Comparison of ENCODE assay signal across 8 cellular contexts in the genomic region with DNA sequence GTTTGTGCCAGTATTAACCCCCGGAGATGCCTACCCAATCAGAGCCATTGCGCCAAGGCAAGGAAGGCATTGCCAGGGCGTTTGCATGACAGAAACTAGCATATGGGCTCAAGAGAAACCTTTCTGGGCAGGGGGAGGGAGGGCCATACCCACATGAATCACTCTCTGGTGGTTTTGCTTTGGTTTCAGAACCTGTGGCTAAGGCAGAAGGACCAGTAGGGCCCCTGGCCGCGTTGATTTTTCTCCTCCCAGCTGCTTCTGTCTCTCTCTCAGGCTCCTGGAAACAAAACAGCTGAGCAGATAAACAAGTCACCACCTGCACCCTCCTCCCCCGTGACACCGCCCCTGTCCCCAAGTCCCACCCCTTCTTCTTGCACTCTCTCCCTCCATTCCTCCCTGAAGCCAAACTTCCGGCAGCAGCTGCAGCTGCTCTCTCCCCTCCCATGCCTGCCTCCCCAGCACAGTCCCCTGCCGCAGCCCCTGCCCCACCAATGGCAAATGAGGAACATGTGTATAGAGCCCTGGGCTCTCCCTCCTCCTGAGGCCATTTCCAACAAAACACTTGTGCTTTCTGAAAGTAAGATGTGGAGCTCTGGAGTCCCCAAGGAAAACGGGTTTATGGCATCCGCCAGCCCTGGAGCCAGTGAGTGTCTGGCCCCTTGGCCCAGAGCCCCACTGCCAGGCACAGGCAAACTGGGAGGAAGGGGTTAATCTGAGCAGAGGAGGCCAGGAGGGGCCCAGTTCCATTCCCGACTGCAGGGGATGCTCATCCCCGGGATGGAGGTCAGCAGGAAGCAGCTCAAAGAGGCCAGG. TPM values are rescaled to one million over a fixed set of nuclear protein-coding genes. Genes with fewer than 3 reads are reported as not detected.
DNase-seq lines count a peak whose midpoint lies in the region; ATAC-seq lines count a peak whose summit lies in the region.

No MANE protein-coding gene starts in this region.

- H3K4me1 ChIP-seq in mucosa of rectum (ENCODE audit: control insufficient read depth in 2 of 2, insufficient read depth in 2 of 2, low read length in 2 of 2) (peaks cover 23 to 30% of the 10 kb centered on the region in 2 donors), stomach smooth muscle (ENCODE audit: control insufficient read depth, insufficient read depth, low read length) (peaks cover 9% of the 10 kb centered on the region)

- H3K4me3 Mint-ChIP-seq in T-helper 17 cell: peak overlapping the region; percentile 62

- peak; percentile 32 for DNase-seq in NK-92 treated with Interleukin-12 subunit alpha and Interleukin-12 subunit beta, amount 100 ng/mL, for 24 hours (lab: John Stamatoyannopoulos, UW)
- DNase-seq in NK-92 (lab: John Stamatoyannopoulos, UW; ENCODE audit: unreplicated experiment) (no peak), NCI-H1436 treated with DMSO at 0.1 percent for 48 hours (lab: John Stamatoyannopoulos, UW) (peak; percentile 60), T-helper 17 cell (no peak)

- no peaks in the 10 kb centered on the region for H3K36me3 ChIP-seq in mucosa of rectum (ENCODE audit: control insufficient read depth in 2 of 2, insufficient read depth in 2 of 2, low read length in 2 of 2)
- H3K36me3 ChIP-seq in stomach smooth muscle (ENCODE audit: control insufficient read depth in 2 of 2, insufficient read depth in 2 of 2, low read length in 2 of 2): no peaks in the 10 kb centered on the region

- H3K4me3 ChIP-seq in mucosa of rectum (ENCODE audit: low read length in 2 of 2) (peak overlapping the region; percentile 67 to 68), stomach smooth muscle (ENCODE audit: low read length in 2 of 2) (peak overlapping the region; percentile 31 to 52)

- H3K27ac ChIP-seq in cingulate gyrus (ENCODE audit: low read depth, low read length): peak overlapping the region; percentile 50
- peak overlapping the region; percentile 65 to 80 for H3K27ac ChIP-seq in mucosa of rectum (ENCODE audit: low read depth in 2 of 2, low read length in 2 of 2)
- no peak overlapping the region for H3K27ac ChIP-seq in stomach smooth muscle (ENCODE audit: low read length)

- H3K36me3 Mint-ChIP-seq in T-helper 17 cell (ENCODE audit: low read depth): no peaks in the 10 kb centered on the region

- peak overlapping the region; percentile 7 to 52 for H3K9ac ChIP-seq in mucosa of rectum (ENCODE audit: low read depth in 1 of 2, low read length in 2 of 2)
- peak overlapping the region in 1 of 2 donors; percentile 33 for H3K9ac ChIP-seq in stomach smooth muscle (ENCODE audit: low read length in 2 of 2)

- no peaks in the 10 kb centered on the region for H3K27me3 Mint-ChIP-seq in T-helper 17 cell

- H3K27ac Mint-ChIP-seq in T-helper 17 cell: peak overlapping the region; percentile 41

- H3K27me3 ChIP-seq in mucosa of rectum (ENCODE audit: control insufficient read depth in 2 of 2, insufficient read depth in 2 of 2, low read length in 2 of 2) (no peaks in the 10 kb centered on the region), stomach smooth muscle (ENCODE audit: control insufficient read depth in 1 of 2, insufficient read depth in 2 of 2, low read length in 2 of 2) (peaks cover 9 to 17% of the 10 kb centered on the region in 2 donors)

- peaks cover 11% of the 10 kb centered on the region for H3K4me1 Mint-ChIP-seq in T-helper 17 cell

- ATAC-seq in HG02870 (IDR thresholded peaks at IDR 0.05; ENCODE audit: unreplicated experiment) (peak; percentile 91), T-helper 17 cell (peak; percentile 60)

- H3K9me3 ChIP-seq in T-helper 17 cell (ENCODE audit: control insufficient read depth, low read length, poor library complexity, severe bottlenecking) (no peaks in the 10 kb centered on the region), mucosa of rectum (ENCODE audit: control insufficient read depth in 2 of 2, low read length in 2 of 2) (no peaks in the 10 kb centered on the region), stomach smooth muscle (ENCODE audit: control insufficient read depth in 2 of 2, low read length in 2 of 2) (no peaks in the 10 kb centered on the region)

RNA-seq across cellular contexts. Expression of a gene that starts 39.0 kb away (rescaled TPM):
- 10 to 100 TPM; 57.2 to 88.5 TPM for total RNA-seq in T-helper 17 cell

Comparison
In these comparisons a context has a peak if more than half of its experiments do, and no peak if none do; other contexts are left out.
1. DNase-seq: peak in NK-92 treated with Interleukin-12 subunit alpha and Interleukin-12 subunit beta, amount 100 ng/mL, for 24 hours (single experiment) and NCI-H1436 treated with DMSO at 0.1 percent for 48 hours (single experiment); none in NK-92 (single experiment) and T-helper 17 cell (0 of 3).